Comparison of ENCODE assay signal across 8 cellular contexts in genomic region chr14:100384819-100385813, GRCh38. TPM values are rescaled to one million over a fixed set of nuclear protein-coding genes. Genes with fewer than 3 reads are reported as not detected.
DNase-seq lines count a peak whose midpoint lies in the region; ATAC-seq and TF ChIP-seq lines count a peak whose summit lies in the region.

No MANE protein-coding gene starts in this region.

- H3K9me3 Mint-ChIP-seq in CD14-positive monocyte = no peaks in the 10 kb centered on the region

- no peak overlapping the region for H3K9ac ChIP-seq in Karpas-422 (ENCODE audit: low read length)

- H3K27ac Mint-ChIP-seq in CD14-positive monocyte (peak overlapping the region in 1 of 7 donors; percentile 60), T-helper 17 cell (no peak overlapping the region)

- TF ChIP-seq CTCF in CD14-positive monocyte (IDR thresholded peaks at IDR 0.05) = peak; percentile 67
- peak in 5 of 6 experiments; percentile 67 to 74 (median 71) for TF ChIP-seq CTCF in adrenal gland (IDR thresholded peaks at IDR 0.05)

- H3K4me3 ChIP-seq in Karpas-422 (ENCODE audit: low read length) = no peak overlapping the region
- no peak overlapping the region for H3K4me3 ChIP-seq in adrenal gland

- peaks cover 10% of the 10 kb centered on the region for H3K4me1 Mint-ChIP-seq in CD14-positive monocyte
- peaks cover 20% of the 10 kb centered on the region for H3K4me1 Mint-ChIP-seq in T-helper 17 cell

- H3K36me3 Mint-ChIP-seq in CD14-positive monocyte (peaks cover 30 to 45% of the 10 kb centered on the region in 2 donors), T-helper 17 cell (ENCODE audit: low read depth) (peaks cover 1% of the 10 kb centered on the region)

- no peak overlapping the region for H2AFZ ChIP-seq in Karpas-422 (ENCODE audit: low read length)

- no peaks in the 10 kb centered on the region for H3K9me3 ChIP-seq in Karpas-422 (ENCODE audit: low read length)
- H3K9me3 ChIP-seq in adrenal gland (replicated peaks in 1 of 3) = no peaks in the 10 kb centered on the region
- H3K9me3 ChIP-seq in T-helper 17 cell (ENCODE audit: control insufficient read depth, low read length, poor library complexity, severe bottlenecking) = no peaks in the 10 kb centered on the region

- no peak for ATAC-seq in T-helper 17 cell

- peaks cover 36% of the 10 kb centered on the region; the same call in 1 of the 2 replicates for H4K20me1 ChIP-seq in Karpas-422 (ENCODE audit: insufficient read depth, low read depth, low read length)

- H3K36me3 ChIP-seq in Karpas-422 (ENCODE audit: insufficient read depth, low read length) (no peaks in the 10 kb centered on the region), adrenal gland (replicated peaks in 1 of 2) (no peaks in the 10 kb centered on the region)

- no peaks in the 10 kb centered on the region for H3K4me1 ChIP-seq in Karpas-422 (ENCODE audit: low read length)
- H3K4me1 ChIP-seq in adrenal gland (replicated peaks in 1 of 2) = peaks cover 4 to 36% of the 10 kb centered on the region in 2 donors

- H3K9me2 ChIP-seq in Karpas-422 (replicated peaks; ENCODE audit: insufficient read depth, low read length) = no peaks in the 10 kb centered on the region

- H3K27me3 ChIP-seq in Karpas-422 (ENCODE audit: low read length) = no peaks in the 10 kb centered on the region
- H3K27me3 ChIP-seq in adrenal gland = no peaks in the 10 kb centered on the region

- intact Hi-C loops in CD14-positive monocyte (cut with micrococcal nuclease) = loop anchor here (1.0 to 10.0 kb wide), 2 partner anchors 55 to 160 kb away; no protein-coding TSS in a partner anchor
- intact Hi-C loops in adrenal gland (cut with DNase I) = loop anchor here (5.0 to 10.0 kb wide), 4 partner anchors 83 to 520 kb away; partner anchors contain the start of gene RTL1 (in 1 of the 2)

- H3K4me2 ChIP-seq in Karpas-422 (ENCODE audit: low read depth, low read length, poor library complexity, severe bottlenecking) = no peak overlapping the region

- no peak overlapping the region for H3K4me3 Mint-ChIP-seq in CD14-positive monocyte
- H3K4me3 Mint-ChIP-seq in T-helper 17 cell = no peak overlapping the region

- H3K27me3 Mint-ChIP-seq in CD14-positive monocyte (ENCODE audit: low read depth in 3 of 3) (peaks cover 0 to under 1% (median 0%) of the 10 kb centered on the region in 3 donors), T-helper 17 cell (no peaks in the 10 kb centered on the region)

- H3K79me2 ChIP-seq in Karpas-422 (ENCODE audit: low read length) = no peaks in the 10 kb centered on the region

- no peak for TF ChIP-seq POLR2A in adrenal gland (IDR thresholded peaks at IDR 0.05)

- DNase-seq in CD14-positive monocyte (ENCODE audit: low spot score) (no peak), Karpas-422 (peak; percentile 54), adrenal gland (no peak), islet precursor cell (peak; percentile 36), T-helper 17 cell (no peak), nucleus accumbens (lab: John Stamatoyannopoulos, UW) (no peak), AG08396 (ENCODE audit: low spot score) (no peak)
- no peak for DNase-seq in activated CD8-positive, alpha-beta memory T cell treated with anti-CD3 and anti-CD28 coated beads for 24 hours

- H3K27ac ChIP-seq in Karpas-422 (ENCODE audit: low read length) (no peak overlapping the region), adrenal gland (peak overlapping the region in 4 of 5 donors; percentile 4 to 70 (median 14))

- WGBS in adrenal gland, 4 donors = 40 to 50% (median 43%) methylated on average over 16 of the region's 16 CpGs

RNA-seq across cellular contexts. Expression of gene WDR25, which starts 8.8 kb away (rescaled TPM):
- polyA plus RNA-seq in CD14-positive monocyte (10 to 100 TPM; 10.2 to 12.8 TPM), adrenal gland (10 to 100 TPM in 2 of 3 donors, 1 to 10 TPM in 1; 7.4 to 12.7 (median 10.5) TPM)
- total RNA-seq in Karpas-422 (2014; rRNA removed; shearing (Covaris generic); ENCODE audit: low replicate concordance) = 10.8 and 13.5 TPM in 2 replicates
- total RNA-seq in adrenal gland (10 to 100 TPM in 7 of 8 donors, 1 to 10 TPM in 1; 6.1 to 18.7 (median 13.0) TPM), T-helper 17 cell (1 to 10 TPM; 5.7 to 6.5 TPM)

Comparison
In these comparisons a context has a peak if more than half of its experiments do, and no peak if none do; other contexts are left out.
1. DNase-seq: peak in Karpas-422 (single experiment) and islet precursor cell (single experiment); none in CD14-positive monocyte (single experiment), adrenal gland (0 of 7), T-helper 17 cell (0 of 3), nucleus accumbens (0 of 56), activated CD8-positive, alpha-beta memory T cell treated with anti-CD3 and anti-CD28 coated beads for 24 hours (single experiment) and AG08396 (single experiment).